ENCODE assay signal across 1 cellular context in genomic region chr3:98556164-98557130, GRCh38.
TF ChIP-seq lines count a peak whose summit lies in the region.

No MANE protein-coding gene starts in this region.

TF ChIP-seq in GM12878, 131 proteins besides CTCF, POLR2A, EP300 and RAD21 (continued from another document):
- peak; percentile 77; the same call in 1 of the 2 replicates for TF ChIP-seq ZNF592 (IDR thresholded peaks at IDR 0.05)
- TF ChIP-seq MEF2A (IDR thresholded peaks at IDR 0.05; ENCODE audit: insufficient read depth, low read depth, low read length), result peak; percentile 89
- TF ChIP-seq ZSCAN29 (IDR thresholded peaks at IDR 0.05), result no peak
- TF ChIP-seq ZBTB33 (IDR thresholded peaks at IDR 0.05), result no peak
- peak; percentile 97 for TF ChIP-seq MTA2 (IDR thresholded peaks at IDR 0.05; ENCODE audit: low read depth)
- no peak for TF ChIP-seq ZNF274 (IDR thresholded peaks at IDR 0.05; ENCODE audit: insufficient read depth, insufficient read length)
- TF ChIP-seq CREB1 (IDR thresholded peaks at IDR 0.05; ENCODE audit: low read depth), result 0 out of 2 replicates have a peak, but pooled peaks have one; percentile 74
- TF ChIP-seq SMC3 (IDR thresholded peaks at IDR 0.05; ENCODE audit: borderline replicate concordance, low read length), result no peak; the same call in 1 of the 2 replicates
- peak; percentile 80 for TF ChIP-seq IKZF1 (conservative IDR thresholded peaks at IDR 0.05)
- TF ChIP-seq E2F8 (IDR thresholded peaks at IDR 0.05; ENCODE audit: low read depth, partially characterized antibody), result peak; percentile 61
- TF ChIP-seq KLF5 (IDR thresholded peaks at IDR 0.05; ENCODE audit: partially characterized antibody), result peak; percentile 93
- peak; percentile 97 for TF ChIP-seq ZBED1 (IDR thresholded peaks at IDR 0.05; ENCODE audit: borderline replicate concordance)
- TF ChIP-seq ZNF217 (IDR thresholded peaks at IDR 0.05), result peak; percentile 20; the same call in 1 of the 2 replicates
- TF ChIP-seq YBX1 (IDR thresholded peaks at IDR 0.05), result no peak
- no peak for TF ChIP-seq ZNF207 (IDR thresholded peaks at IDR 0.05; ENCODE audit: borderline replicate concordance)
- no peak for TF ChIP-seq RFX5 (IDR thresholded peaks at IDR 0.05; ENCODE audit: low read depth, low read length)
- TF ChIP-seq SIX5 (IDR thresholded peaks at IDR 0.05; ENCODE audit: low read depth, low read length, severe bottlenecking), result no peak
- TF ChIP-seq CBFB (IDR thresholded peaks at IDR 0.05; ENCODE audit: low read depth), result peak; percentile 87
- peak; percentile 82 for TF ChIP-seq RELA (IDR thresholded peaks at IDR 0.05; ENCODE audit: borderline replicate concordance, partially characterized antibody)
- TF ChIP-seq DPF2 (IDR thresholded peaks at IDR 0.05), result peak; percentile 97
- no peak for TF ChIP-seq SPI1 (IDR thresholded peaks at IDR 0.05; ENCODE audit: borderline replicate concordance, insufficient read depth, low read depth, low read length)
- TF ChIP-seq JUND (IDR thresholded peaks at IDR 0.05; ENCODE audit: low read depth, low read length), result peak; percentile 92
- TF ChIP-seq KAT2A (conservative IDR thresholded peaks at IDR 0.05; ENCODE audit: control insufficient read depth, low read depth, low read length), result no peak
- TF ChIP-seq TARDBP (IDR thresholded peaks at IDR 0.05; ENCODE audit: borderline replicate concordance), result peak; percentile 89; the same call in 1 of the 2 replicates
- peak; percentile 88; the same call in 1 of the 2 replicates for TF ChIP-seq CHD1 (IDR thresholded peaks at IDR 0.05; ENCODE audit: low read depth, low read length)
- TF ChIP-seq HSF1 (IDR thresholded peaks at IDR 0.05; ENCODE audit: low read depth, low read length), result no peak
TF ChIP-seq in GM12878: peak in this region for 71.
